In the genomic region with DNA sequence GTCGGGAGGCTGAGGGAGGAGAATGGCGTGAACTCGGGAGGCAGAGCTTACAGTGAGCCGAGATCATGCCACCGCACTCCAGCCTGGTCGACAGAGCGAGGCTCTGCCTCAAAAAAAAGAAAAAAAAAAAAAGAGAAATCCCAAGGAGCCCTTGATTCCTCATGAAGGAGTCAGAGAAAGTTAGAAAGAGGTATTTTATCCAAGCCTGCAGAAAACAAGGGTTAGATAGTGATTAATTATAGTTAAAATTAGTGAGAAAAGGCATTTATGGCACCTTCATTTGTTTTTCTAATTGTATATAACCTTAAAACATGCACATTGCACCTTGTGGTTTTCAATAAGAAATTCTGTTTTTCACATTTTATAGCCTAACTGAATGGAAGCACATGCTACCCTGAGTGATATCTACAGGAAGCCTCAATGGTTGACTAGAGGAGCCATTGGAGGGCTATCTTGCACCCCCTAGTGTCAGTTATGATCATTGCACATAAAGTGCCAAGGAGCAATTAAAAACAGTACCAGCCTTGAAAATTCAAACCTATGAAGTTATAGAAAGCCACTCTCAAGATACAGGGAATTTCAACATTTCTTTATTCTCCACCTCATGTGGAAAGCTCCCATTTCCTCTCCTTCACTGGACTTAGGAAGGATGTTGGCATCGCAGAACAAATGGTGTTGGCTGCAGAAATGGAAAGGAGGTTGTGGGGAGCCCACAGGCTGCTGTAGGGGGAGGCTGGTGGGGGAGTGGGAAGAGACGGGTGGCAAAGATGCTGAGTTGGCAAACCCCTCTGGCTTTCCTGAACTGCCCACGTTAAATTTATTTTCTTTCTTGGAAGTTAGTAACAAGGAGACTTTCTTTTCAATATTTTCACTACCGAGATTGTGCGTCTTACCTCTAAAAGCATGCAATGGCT, we compare ENCODE assay signal across 8 cellular contexts. TPM values are rescaled to one million over a fixed set of nuclear protein-coding genes. Genes with fewer than 3 reads are reported as not detected.
DNase-seq lines count a peak whose midpoint lies in the region; ATAC-seq and TF ChIP-seq lines count a peak whose summit lies in the region.

No MANE protein-coding gene starts in this region.

- no peak overlapping the region for H2BK120ac ChIP-seq in mesendoderm (ENCODE audit: low read depth, low read length)

- no peak overlapping the region for H3K9ac ChIP-seq in mesendoderm (ENCODE audit: low read length)

- no peak overlapping the region for H2BK5ac ChIP-seq in mesendoderm (ENCODE audit: low read length)

- H3K27me3 Mint-ChIP-seq in effector memory CD8-positive, alpha-beta T cell, result peaks cover 9% of the 10 kb centered on the region in 2 donors

- ATAC-seq in effector memory CD8-positive, alpha-beta T cell (replicated peaks), result no peak
- no peak for ATAC-seq in HG02571 (IDR thresholded peaks at IDR 0.05; ENCODE audit: unreplicated experiment)

- no peak overlapping the region for H3K4ac ChIP-seq in mesendoderm (ENCODE audit: low read depth, low read length)

- no CpG with 5 or more reads among the region's 12 CpGs for WGBS in mesendoderm (ENCODE audit: extremely low coverage, insufficient coverage, low lambda C conversion rate)

- no peak overlapping the region for H3K4me3 Mint-ChIP-seq in effector memory CD8-positive, alpha-beta T cell

- H3K4me2 ChIP-seq in mesendoderm (ENCODE audit: low read length), result no peak overlapping the region

- no peaks in the 10 kb centered on the region for H3K36me3 ChIP-seq in mesendoderm (ENCODE audit: control insufficient read depth, insufficient read depth, low read length)

- no peak overlapping the region for H3K56ac ChIP-seq in mesendoderm (ENCODE audit: low read length)

- no peak overlapping the region for H3K23ac ChIP-seq in mesendoderm (ENCODE audit: low read length)

- H3K79me2 ChIP-seq in mesendoderm (ENCODE audit: control insufficient read depth, insufficient read depth, low read length), result no peaks in the 10 kb centered on the region

- H3K27me3 ChIP-seq in mesendoderm (ENCODE audit: insufficient read depth, low read length, poor library complexity), result no peaks in the 10 kb centered on the region

- H2AK5ac ChIP-seq in mesendoderm (ENCODE audit: low read length), result no peak overlapping the region

- no peak overlapping the region for H3K27ac Mint-ChIP-seq in effector memory CD8-positive, alpha-beta T cell

- H4K8ac ChIP-seq in mesendoderm (ENCODE audit: low read depth, low read length), result no peak overlapping the region

- TF ChIP-seq CTCF in VCaP (conservative IDR thresholded peaks at IDR 0.05), result peak; percentile 80

- no peak overlapping the region for H3K4me3 ChIP-seq in mesendoderm (ENCODE audit: low read length)

- H3K36me3 Mint-ChIP-seq in effector memory CD8-positive, alpha-beta T cell (ENCODE audit: insufficient read depth), result peaks cover 2% of the 10 kb centered on the region

- no peak overlapping the region for H4K5ac ChIP-seq in mesendoderm (ENCODE audit: low read length)

- no peaks in the 10 kb centered on the region for H3K4me1 ChIP-seq in mesendoderm (ENCODE audit: control insufficient read depth, low read depth, low read length)

- no peak overlapping the region for H3K18ac ChIP-seq in mesendoderm (ENCODE audit: low read length)

- DNase-seq in NCI-H2029 (lab: John Stamatoyannopoulos, UW) (peak; percentile 19), NCI-H2029 treated with DMSO at 0.1 percent for 48 hours (lab: John Stamatoyannopoulos, UW) (no peak), LHCN-M2 (ENCODE audit: low read depth) (peak; percentile 72), mesendoderm (peak; percentile 54), ureter (ENCODE audit: low spot score) (peak; percentile 40)
- peak; percentile 16 to 46 (median 21) for DNase-seq in effector memory CD8-positive, alpha-beta T cell

- H2BK15ac ChIP-seq in mesendoderm (replicated peaks; ENCODE audit: low read depth), result no peak overlapping the region

- H3K27ac ChIP-seq in VCaP (no peak overlapping the region), mesendoderm (ENCODE audit: low read depth, low read length) (no peak overlapping the region)

- H3K79me1 ChIP-seq in mesendoderm (ENCODE audit: low read length), result no peaks in the 10 kb centered on the region

- H3K9me3 Mint-ChIP-seq in effector memory CD8-positive, alpha-beta T cell, result no peaks in the 10 kb centered on the region

- H3K4me1 Mint-ChIP-seq in effector memory CD8-positive, alpha-beta T cell (ENCODE audit: low read depth in 2 of 2), result no peaks in the 10 kb centered on the region

RNA-seq across cellular contexts. Expression of a gene that starts 48.5 kb away (rescaled TPM):
- total RNA-seq in LHCN-M2 (2014; rRNA removed) (14.6 and 22.0 TPM in 2 replicates), ureter (22.8 TPM)
- 115 TPM for polyA plus RNA-seq in LHCN-M2 (2012)
- 0.10 TPM for polyA plus RNA-seq in mesendoderm (2013, experiment 1 of 2)
- 0.07 TPM for polyA plus RNA-seq in mesendoderm (2013, experiment 2 of 2)
